22 cellular contexts compared by ENCODE assay signal in genomic region chr22:41659941-41660340, GRCh38. TPM values are rescaled to one million over a fixed set of nuclear protein-coding genes. Genes with fewer than 3 reads are reported as not detected.
DNase-seq lines count a peak whose midpoint lies in the region; ATAC-seq, FAIRE-seq and TF ChIP-seq lines count a peak whose summit lies in the region.
"Had no signal": no experiment of that assay in that cellular context is flagged by ENCODE, and none has a peak within 500 bp of the region (broad histone marks: within the 10 kb centered on the region; RNA-seq: fewer than 3 reads in every experiment).

No MANE protein-coding gene starts in this region.

- intact Hi-C loops in activated T-helper 1 cell treated with anti-CD3 and anti-CD28 coated beads, Interleukin-12 subunit alpha, Interleukin-12 subunit beta, Interleukin-2, Interleukin-4 antibody, amounts not matched to agents 30 ng/mL and 10 ng/mL and 1 ng/mL, durations not matched to agents 14 hours and 24 hours and 36 hours (cut with micrococcal nuclease): no loop called here
- intact Hi-C loops in heart left ventricle (cut with DNase I): no loop called here

- H3K9me3 Mint-ChIP-seq in activated naive CD4-positive, alpha-beta T cell treated with anti-CD3 and anti-CD28 coated beads, Interleukin-2, amount 50 U/mL, for 24 hours: no peaks in the 10 kb centered on the region
- H3K9me3 Mint-ChIP-seq in activated T-helper 1 cell treated with anti-CD3 and anti-CD28 coated beads, Interleukin-12 subunit alpha, Interleukin-12 subunit beta, Interleukin-2, Interleukin-4 antibody, amounts not matched to agents 30 ng/mL and 10 ng/mL and 1 ng/mL, durations not matched to agents 14 hours and 24 hours and 36 hours: no peaks in the 10 kb centered on the region
- H3K9me3 Mint-ChIP-seq in nephron progenitor cell: no peaks in the 10 kb centered on the region
- H3K9me3 Mint-ChIP-seq: T-helper 1 cell treated with Interleukin-12 subunit alpha and Interleukin-12 subunit beta and Interleukin-4 antibody, amounts not matched to agents 30 μg/mL and 1 μg/mL, for 36 hours had no signal

- peak overlapping the region; percentile 36 to 84 (median 68) for H3K27ac ChIP-seq in heart left ventricle
- H3K27ac ChIP-seq: thyroid gland had no signal

- H3K27me3 Mint-ChIP-seq in activated naive CD4-positive, alpha-beta T cell treated with anti-CD3 and anti-CD28 coated beads, Interleukin-2, amount 50 U/mL, for 24 hours: no peaks in the 10 kb centered on the region
- no peaks in the 10 kb centered on the region for H3K27me3 Mint-ChIP-seq in activated T-helper 1 cell treated with anti-CD3 and anti-CD28 coated beads, Interleukin-12 subunit alpha, Interleukin-12 subunit beta, Interleukin-2, Interleukin-4 antibody, amounts not matched to agents 30 ng/mL and 10 ng/mL and 1 ng/mL, durations not matched to agents 14 hours and 24 hours and 36 hours (ENCODE audit: insufficient read depth)
- no peaks in the 10 kb centered on the region for H3K27me3 Mint-ChIP-seq in nephron progenitor cell (ENCODE audit: low read depth, poor library complexity)
- H3K27me3 Mint-ChIP-seq: activated CD8-positive, alpha-beta memory T cell treated with anti-CD3 and anti-CD28 coated beads, Interleukin-2, amount 10 ng/mL, durations not matched to agents 7 days and 5 days had no signal

- H3K27me3 ChIP-seq in heart left ventricle: no peaks in the 10 kb centered on the region
- H3K27me3 ChIP-seq: thyroid gland had no signal

- H3K9me3 ChIP-seq in heart left ventricle: no peaks in the 10 kb centered on the region
- H3K9me3 ChIP-seq: thyroid gland had no signal

- TF ChIP-seq POLR2A in heart left ventricle (IDR thresholded peaks at IDR 0.05) (no peak), erythroblast (IDR thresholded peaks at IDR 0.05; ENCODE audit: low read length) (no peak), GM12892 (IDR thresholded peaks at IDR 0.05; ENCODE audit: low read depth, low read length) (no peak)

- FAIRE-seq in GM12892 (lab: Jason Lieb, UNC): no peak
- FAIRE-seq: GM12878, H54, RCC 7860, small intestine had no signal

- no peaks in the 10 kb centered on the region for H3K4me1 Mint-ChIP-seq in activated naive CD4-positive, alpha-beta T cell treated with anti-CD3 and anti-CD28 coated beads, Interleukin-2, amount 50 U/mL, for 24 hours
- H3K4me1 Mint-ChIP-seq in activated T-helper 1 cell treated with anti-CD3 and anti-CD28 coated beads, Interleukin-12 subunit alpha, Interleukin-12 subunit beta, Interleukin-2, Interleukin-4 antibody, amounts not matched to agents 30 ng/mL and 10 ng/mL and 1 ng/mL, durations not matched to agents 14 hours and 24 hours and 36 hours (ENCODE audit: low read depth): no peaks in the 10 kb centered on the region
- H3K4me1 Mint-ChIP-seq in nephron progenitor cell: no peaks in the 10 kb centered on the region
- H3K4me1 Mint-ChIP-seq: activated CD8-positive, alpha-beta memory T cell treated with anti-CD3 and anti-CD28 coated beads, Interleukin-2, amount 10 ng/mL, durations not matched to agents 7 days and 5 days had no signal

- H3K36me3 Mint-ChIP-seq in activated naive CD4-positive, alpha-beta T cell treated with anti-CD3 and anti-CD28 coated beads, Interleukin-2, amount 50 U/mL, for 24 hours: peaks cover 13% of the 10 kb centered on the region
- peaks cover 44% of the 10 kb centered on the region for H3K36me3 Mint-ChIP-seq in activated T-helper 1 cell treated with anti-CD3 and anti-CD28 coated beads, Interleukin-12 subunit alpha, Interleukin-12 subunit beta, Interleukin-2, Interleukin-4 antibody, amounts not matched to agents 30 ng/mL and 10 ng/mL and 1 ng/mL, durations not matched to agents 14 hours and 24 hours and 36 hours (ENCODE audit: low read depth)
- H3K36me3 Mint-ChIP-seq in nephron progenitor cell (ENCODE audit: low read depth): peaks cover 65% of the 10 kb centered on the region

- no peak overlapping the region for H3K4me3 ChIP-seq in heart left ventricle
- H3K4me3 ChIP-seq: GM12878, SK-N-MC, thyroid gland had no signal

- peaks cover 0 to 18% (median 0%) of the 10 kb centered on the region in 12 donors for H3K4me1 ChIP-seq in heart left ventricle
- H3K4me1 ChIP-seq: thyroid gland had no signal

- no peak overlapping the region for H3K4me3 Mint-ChIP-seq in activated naive CD4-positive, alpha-beta T cell treated with anti-CD3 and anti-CD28 coated beads, Interleukin-2, amount 50 U/mL, for 24 hours
- H3K4me3 Mint-ChIP-seq in activated T-helper 1 cell treated with anti-CD3 and anti-CD28 coated beads, Interleukin-12 subunit alpha, Interleukin-12 subunit beta, Interleukin-2, Interleukin-4 antibody, amounts not matched to agents 30 ng/mL and 10 ng/mL and 1 ng/mL, durations not matched to agents 14 hours and 24 hours and 36 hours: no peak overlapping the region
- no peak overlapping the region for H3K4me3 Mint-ChIP-seq in nephron progenitor cell
- H3K4me3 Mint-ChIP-seq: activated CD8-positive, alpha-beta memory T cell treated with anti-CD3 and anti-CD28 coated beads, Interleukin-2, amount 10 ng/mL, durations not matched to agents 7 days and 5 days; T-helper 1 cell treated with Interleukin-12 subunit alpha and Interleukin-12 subunit beta and Interleukin-4 antibody, amounts not matched to agents 30 μg/mL and 1 μg/mL, for 36 hours had no signal

- ATAC-seq in heart left ventricle: peak; percentile 62 to 74 (median 70)
- ATAC-seq: activated CD8-positive, alpha-beta memory T cell treated with anti-CD3 and anti-CD28 coated beads, Interleukin-2, amount 10 ng/mL, durations not matched to agents 7 days and 5 days; GM12878 had no signal

- 50 to 62% (median 55%) methylated on average over 1 of the region's 1 CpG for WGBS in heart left ventricle, 4 donors

- DNase-seq in activated naive CD4-positive, alpha-beta T cell treated with anti-CD3 and anti-CD28 coated beads, Interleukin-2, amount 50 U/mL, for 16 hours: no peak
- DNase-seq in activated T-helper 1 cell treated with anti-CD3 and anti-CD28 coated beads, Interleukin-12 subunit alpha, Interleukin-12 subunit beta, Interleukin-2, Interleukin-4 antibody, amounts not matched to agents 30 ng/mL and 10 ng/mL and 1 ng/mL, durations not matched to agents 14 hours and 24 hours and 36 hours (ENCODE audit: low spot score): no peak
- DNase-seq in heart left ventricle (peak in 2 of 5 donors; percentile 66 to 68), nephron progenitor cell (no peak), NCI-H82 treated with DMSO at 0.1 percent for 48 hours (lab: John Stamatoyannopoulos, UW; ENCODE audit: unreplicated experiment) (no peak), erythroblast (lab: John Stamatoyannopoulos, UW) (no peak), GM12892 (ENCODE audit: insufficient read length) (no peak)
- DNase-seq: activated CD4-positive, alpha-beta T cell treated with anti-CD3 and anti-CD28 coated beads for 4 hours; activated CD8-positive, alpha-beta memory T cell treated with anti-CD3 and anti-CD28 coated beads, Interleukin-2, amount 10 ng/mL, durations not matched to agents 7 days and 5 days; anterior cingulate cortex; NCI-H187; NCI-H526; small intestine; stimulated activated CD4-positive, alpha-beta T cell treated with anti-CD3 and anti-CD28 coated beads, Interleukin-2, amount 100 ng/mL, for 48 hours; stimulated activated naive CD4-positive, alpha-beta T cell; thyroid gland had no signal

- TF ChIP-seq CTCF in heart left ventricle (IDR thresholded peaks at IDR 0.05) (no peak), nephron progenitor cell (IDR thresholded peaks at IDR 0.05) (no peak)

- peak overlapping the region; percentile 15 for H3K27ac Mint-ChIP-seq in activated naive CD4-positive, alpha-beta T cell treated with anti-CD3 and anti-CD28 coated beads, Interleukin-2, amount 50 U/mL, for 24 hours
- H3K27ac Mint-ChIP-seq in activated T-helper 1 cell treated with anti-CD3 and anti-CD28 coated beads, Interleukin-12 subunit alpha, Interleukin-12 subunit beta, Interleukin-2, Interleukin-4 antibody, amounts not matched to agents 30 ng/mL and 10 ng/mL and 1 ng/mL, durations not matched to agents 14 hours and 24 hours and 36 hours: peak overlapping the region; percentile 67
- H3K27ac Mint-ChIP-seq in nephron progenitor cell: peak overlapping the region; percentile 78
- H3K27ac Mint-ChIP-seq: activated CD8-positive, alpha-beta memory T cell treated with anti-CD3 and anti-CD28 coated beads, Interleukin-2, amount 10 ng/mL, durations not matched to agents 7 days and 5 days; T-helper 1 cell treated with Interleukin-12 subunit alpha and Interleukin-12 subunit beta and Interleukin-4 antibody, amounts not matched to agents 30 μg/mL and 1 μg/mL, for 36 hours had no signal

- H3K36me3 ChIP-seq in heart left ventricle: peaks cover 0 to 100% (median 100%) of the 10 kb centered on the region in 9 donors

RNA-seq across cellular contexts. Expression of gene SNU13, which starts 28.7 kb away (rescaled TPM):
- total RNA-seq in activated T-helper 1 cell treated with anti-CD3 and anti-CD28 coated beads, Interleukin-12 subunit alpha, Interleukin-12 subunit beta, Interleukin-2, Interleukin-4 antibody, amounts not matched to agents 30 ng/mL and 10 ng/mL and 1 ng/mL, durations not matched to agents 14 hours and 24 hours and 36 hours: 337 and 339 TPM in 2 replicates
- total RNA-seq in heart left ventricle: 100 to 1,000 TPM; 168 to 233 (median 201) TPM
- polyA plus RNA-seq in heart left ventricle: 100 to 1,000 TPM; 222 to 292 TPM
- 140 TPM for polyA plus RNA-seq in GM12892 (2012; ENCODE audit: missing spikeins)

RNA-seq across cellular contexts. Expression of gene XRCC6, which starts 38.8 kb away (rescaled TPM):
- total RNA-seq in activated T-helper 1 cell treated with anti-CD3 and anti-CD28 coated beads, Interleukin-12 subunit alpha, Interleukin-12 subunit beta, Interleukin-2, Interleukin-4 antibody, amounts not matched to agents 30 ng/mL and 10 ng/mL and 1 ng/mL, durations not matched to agents 14 hours and 24 hours and 36 hours: 367 and 368 TPM in 2 replicates
- 100 to 1,000 TPM; 162 to 204 (median 176) TPM for total RNA-seq in heart left ventricle
- 100 to 1,000 TPM; 123 to 231 TPM for polyA plus RNA-seq in heart left ventricle
- 514 TPM for polyA plus RNA-seq in GM12892 (2012; ENCODE audit: missing spikeins)

RNA-seq across cellular contexts. Expression of gene DESI1, which starts 39.1 kb away (rescaled TPM):
- total RNA-seq in activated T-helper 1 cell treated with anti-CD3 and anti-CD28 coated beads, Interleukin-12 subunit alpha, Interleukin-12 subunit beta, Interleukin-2, Interleukin-4 antibody, amounts not matched to agents 30 ng/mL and 10 ng/mL and 1 ng/mL, durations not matched to agents 14 hours and 24 hours and 36 hours: 84.8 and 86.4 TPM in 2 replicates
- 10 to 100 TPM; 29.0 to 51.0 (median 40.6) TPM for total RNA-seq in heart left ventricle
- 10 to 100 TPM; 24.2 to 39.8 TPM for polyA plus RNA-seq in heart left ventricle
- polyA plus RNA-seq in GM12892 (2012; ENCODE audit: missing spikeins): 24.2 TPM

RNA-seq across cellular contexts. Expression of gene MEI1, which starts 39.4 kb away (rescaled TPM):
- 22.3 TPM in 2 replicates for total RNA-seq in activated T-helper 1 cell treated with anti-CD3 and anti-CD28 coated beads, Interleukin-12 subunit alpha, Interleukin-12 subunit beta, Interleukin-2, Interleukin-4 antibody, amounts not matched to agents 30 ng/mL and 10 ng/mL and 1 ng/mL, durations not matched to agents 14 hours and 24 hours and 36 hours
- total RNA-seq in heart left ventricle: 1 to 10 TPM in 3 of 9 donors, under 1 TPM in 2, not detected in 4; 0.40 to 2.3 (median 1.1) TPM
- polyA plus RNA-seq in heart left ventricle: under 1 TPM; 0.23 to 0.54 TPM
- polyA plus RNA-seq in GM12892 (2012; ENCODE audit: missing spikeins): 48.9 TPM

Comparison
In these comparisons a context has a peak if more than half of its experiments do, and no peak if none do; other contexts are left out.
1. H3K27ac Mint-ChIP-seq: peak in every context shown above with its lines; median percentile 78 in nephron progenitor cell; 67 in activated T-helper 1 cell treated with anti-CD3 and anti-CD28 coated beads, Interleukin-12 subunit alpha, Interleukin-12 subunit beta, Interleukin-2, Interleukin-4 antibody, amounts not matched to agents 30 ng/mL and 10 ng/mL and 1 ng/mL, durations not matched to agents 14 hours and 24 hours and 36 hours; 15 in activated naive CD4-positive, alpha-beta T cell treated with anti-CD3 and anti-CD28 coated beads, Interleukin-2, amount 50 U/mL, for 24 hours.